Comparison of ENCODE assay signal across 36 cellular contexts in genomic region chr1:90068611-90069280, GRCh38.
"Had no signal": no experiment of that assay in that cellular context is flagged by ENCODE, and none has a peak within 500 bp of the region (broad histone marks: within the 10 kb centered on the region; RNA-seq: fewer than 3 reads in every experiment).

No MANE protein-coding gene starts in this region.

- H3K4me3 ChIP-seq: MG63 had no signal

- DNase-seq: Karpas-422, Kasumi-1, MG63, MM.1S, MV-4-11, NCI-H1048, NCI-H1092 treated with DMSO at 0.1 percent for 48 hours, NCI-H1105, NCI-H1105 treated with DMSO at 0.1 percent for 48 hours, NCI-H1417, NCI-H1417 treated with DMSO at 0.1 percent for 48 hours, NCI-H1436, NCI-H1436 treated with DMSO at 0.1 percent for 48 hours, NCI-H146, NCI-H1694, NCI-H1694 treated with DMSO at 0.1 percent for 48 hours, NCI-H187, NCI-H187 treated with DMSO at 0.1 percent for 48 hours, NCI-H1930, NCI-H2029, NCI-H2029 treated with DMSO at 0.1 percent for 48 hours, NCI-H2081, NCI-H2081 treated with DMSO at 0.1 percent for 48 hours, NCI-H2107, NCI-H2171, NCI-H2171 treated with DMSO at 0.1 percent for 48 hours, NCI-H2227 treated with DMSO at 0.1 percent for 48 hours, NCI-H226, NCI-H345, NCI-H446, NCI-H446 treated with DMSO at 0.1 percent for 48 hours, NCI-H510A, NCI-H510A treated with DMSO at 0.1 percent for 48 hours, NCI-H524, NCI-H524 treated with DMSO at 0.1 percent for 48 hours, NCI-H526 had no signal

- H3K36me3 ChIP-seq: MG63 had no signal
